ENCODE assay signal across 19 cellular contexts in genomic region chr6:163187606-163188005, GRCh38.
DNase-seq lines count a peak whose midpoint lies in the region; ATAC-seq, FAIRE-seq and TF ChIP-seq lines count a peak whose summit lies in the region.
"Had no signal": no experiment of that assay in that cellular context is flagged by ENCODE, and none has a peak within 500 bp of the region (broad histone marks: within the 10 kb centered on the region; RNA-seq: fewer than 3 reads in every experiment).

No MANE protein-coding gene starts in this region.

- H3K27ac Mint-ChIP-seq in WTC11: 0 out of 2 replicates have a peak overlapping the region, but pooled peaks have one; percentile 83
- no peak overlapping the region for H3K27ac Mint-ChIP-seq in activated CD4-positive, alpha-beta memory T cell treated with anti-CD3 and anti-CD28 coated beads, Interleukin-2, amount 10 ng/mL, durations not matched to agents 7 days and 5 days
- H3K27ac Mint-ChIP-seq: CD4-positive, alpha-beta T cell had no signal

- no peak for FAIRE-seq in HTR-8/SVneo (lab: Jason Lieb, UNC)
- FAIRE-seq: A549, D721Med, G401.6, GM12891, GM19239 had no signal

- no peaks in the 10 kb centered on the region for H3K9me3 Mint-ChIP-seq in WTC11
- no peaks in the 10 kb centered on the region for H3K9me3 Mint-ChIP-seq in activated CD4-positive, alpha-beta memory T cell treated with anti-CD3 and anti-CD28 coated beads, Interleukin-2, amount 10 ng/mL, durations not matched to agents 7 days and 5 days
- H3K9me3 Mint-ChIP-seq: CD4-positive, alpha-beta T cell had no signal

- no peaks in the 10 kb centered on the region for H3K27me3 ChIP-seq in layer of hippocampus (ENCODE audit: control insufficient read depth, insufficient read depth, low read length)

- TF ChIP-seq CTCF in WTC11 (IDR thresholded peaks at IDR 0.05): no peak

- H3K4me1 Mint-ChIP-seq in WTC11: peaks cover 21% of the 10 kb centered on the region
- no peaks in the 10 kb centered on the region for H3K4me1 Mint-ChIP-seq in activated CD4-positive, alpha-beta memory T cell treated with anti-CD3 and anti-CD28 coated beads, Interleukin-2, amount 10 ng/mL, durations not matched to agents 7 days and 5 days

- ATAC-seq in WTC11: no peak
- ATAC-seq in HG02840 (IDR thresholded peaks at IDR 0.05; ENCODE audit: low FRiP score, unreplicated experiment): no peak
- ATAC-seq: A549 had no signal

- no peaks in the 10 kb centered on the region for H3K27me3 Mint-ChIP-seq in WTC11 (ENCODE audit: low read depth)
- peaks cover 2% of the 10 kb centered on the region for H3K27me3 Mint-ChIP-seq in activated CD4-positive, alpha-beta memory T cell treated with anti-CD3 and anti-CD28 coated beads, Interleukin-2, amount 10 ng/mL, durations not matched to agents 7 days and 5 days
- H3K27me3 Mint-ChIP-seq: CD4-positive, alpha-beta T cell had no signal

- CTCF ChIA-PET in WTC11 (lab: Charles Lee): no interaction called here
- CTCF ChIA-PET in activated CD4-positive, alpha-beta memory T cell treated with anti-CD3 and anti-CD28 coated beads, Interleukin-2, amount 10 ng/mL, durations not matched to agents 7 days and 5 days (lab: Charles Lee): no interaction called here

- DNase-seq in WTC11 (ENCODE audit: low spot score) (no peak), substantia nigra (lab: John Stamatoyannopoulos, UW) (no peak), HTR-8/SVneo (ENCODE audit: insufficient read length, low spot score) (no peak)
- DNase-seq in activated CD4-positive, alpha-beta memory T cell treated with anti-CD3 and anti-CD28 coated beads, Interleukin-2, amount 10 ng/mL, durations not matched to agents 7 days and 5 days: no peak
- DNase-seq: AML-193; Caco-2; CD4-positive, alpha-beta T cell; GM23248 had no signal

- H3K4me3 Mint-ChIP-seq in WTC11: no peak overlapping the region
- H3K4me3 Mint-ChIP-seq in activated CD4-positive, alpha-beta memory T cell treated with anti-CD3 and anti-CD28 coated beads, Interleukin-2, amount 10 ng/mL, durations not matched to agents 7 days and 5 days: no peak overlapping the region
- H3K4me3 Mint-ChIP-seq: CD4-positive, alpha-beta T cell had no signal

- peak overlapping the region; percentile 99 for H3K27ac ChIP-seq in cingulate gyrus (ENCODE audit: low read depth, low read length)
- H3K27ac ChIP-seq in layer of hippocampus (ENCODE audit: low read depth, low read length): peak overlapping the region; percentile 99
- H3K27ac ChIP-seq in substantia nigra (ENCODE audit: low read depth, low read length, poor library complexity, severe bottlenecking): peak overlapping the region; percentile 97
- H3K27ac ChIP-seq: 22Rv1, A549, C4-2B, GM23248, HL-60 had no signal

- H3K36me3 Mint-ChIP-seq in WTC11: no peaks in the 10 kb centered on the region
- H3K36me3 Mint-ChIP-seq in activated CD4-positive, alpha-beta memory T cell treated with anti-CD3 and anti-CD28 coated beads, Interleukin-2, amount 10 ng/mL, durations not matched to agents 7 days and 5 days (ENCODE audit: low read depth): no peaks in the 10 kb centered on the region

- POLR2A ChIA-PET in WTC11 (lab: Charles Lee): no interaction called here
- POLR2A ChIA-PET in activated CD4-positive, alpha-beta memory T cell treated with anti-CD3 and anti-CD28 coated beads, Interleukin-2, amount 10 ng/mL, durations not matched to agents 7 days and 5 days (lab: Charles Lee): no interaction called here

TF ChIP-seq in WTC11, 78 proteins besides CTCF, POLR2A, EP300 and RAD21:
- TF ChIP-seq FOXP1 (CRISPR knock-in tag; IDR thresholded peaks at IDR 0.05; ENCODE audit: borderline replicate concordance): no peak
- no peak for TF ChIP-seq TCF7 (CRISPR knock-in tag; IDR thresholded peaks at IDR 0.05; ENCODE audit: low read depth)
- TF ChIP-seq AR (CRISPR knock-in tag; IDR thresholded peaks at IDR 0.05): no peak
- TF ChIP-seq ZSCAN18 (CRISPR knock-in tag; IDR thresholded peaks at IDR 0.05): no peak
- no peak for TF ChIP-seq SMAD3 (CRISPR knock-in tag; IDR thresholded peaks at IDR 0.05; ENCODE audit: borderline replicate concordance)
- TF ChIP-seq PRDM15 (CRISPR knock-in tag; IDR thresholded peaks at IDR 0.05): no peak
- no peak for TF ChIP-seq ZNF416 (CRISPR knock-in tag; IDR thresholded peaks at IDR 0.05)
- no peak for TF ChIP-seq ELF4 (CRISPR knock-in tag; IDR thresholded peaks at IDR 0.05; ENCODE audit: low read depth)
- no peak for TF ChIP-seq TP53 (CRISPR knock-in tag; IDR thresholded peaks at IDR 0.05)
- TF ChIP-seq CREM (CRISPR knock-in tag; IDR thresholded peaks at IDR 0.05): no peak
